In the genomic region with DNA sequence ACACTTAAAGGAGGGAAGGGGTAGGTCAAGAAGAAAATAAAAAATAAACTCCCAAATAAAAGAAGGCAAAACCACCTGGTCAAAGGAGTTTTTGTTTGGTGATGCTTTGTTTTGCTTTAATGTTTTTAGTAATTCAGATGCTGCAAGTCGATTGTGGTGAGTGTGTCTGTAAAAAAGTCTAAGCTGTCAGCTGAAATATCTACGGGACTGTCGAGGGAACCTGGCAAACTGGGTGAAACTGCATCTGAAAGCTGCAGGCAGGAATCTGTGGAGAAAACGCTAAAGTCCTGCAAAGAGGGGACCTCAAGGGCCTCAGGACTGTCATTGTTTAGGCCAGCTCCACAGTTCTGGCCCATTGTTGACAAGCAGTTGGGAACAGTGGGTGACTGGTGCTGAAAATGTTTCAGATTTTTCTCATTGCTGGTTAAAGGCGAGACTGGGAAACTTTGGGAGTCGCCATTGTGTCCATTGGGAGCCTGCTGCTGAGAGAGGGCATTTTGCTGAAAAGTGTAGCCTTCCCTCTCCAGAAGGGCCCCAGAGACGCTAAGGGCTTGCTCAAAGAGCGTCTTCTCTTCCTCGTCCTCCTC, we compare ENCODE assay signal across 2 cellular contexts.
TF ChIP-seq lines count a peak whose summit lies in the region.

No MANE protein-coding gene starts in this region.

TF ChIP-seq in liver, 16 proteins besides CTCF, POLR2A, EP300 and RAD21:
- TF ChIP-seq TAF1 (conservative IDR thresholded peaks at IDR 0.05) (no peak), EGR1 (IDR thresholded peaks at IDR 0.05; ENCODE audit: low read depth in 2 of 2) (no peak), YY1 (IDR thresholded peaks at IDR 0.05) (no peak), GABPA (IDR thresholded peaks at IDR 0.05 in 1 of 2, conservative IDR thresholded peaks at IDR 0.05 in 1 of 2) (no peak), RXRA (IDR thresholded peaks at IDR 0.05) (no peak), FOXA2 (IDR thresholded peaks at IDR 0.05) (no peak), NR2F2 (IDR thresholded peaks at IDR 0.05) (no peak)
- TF ChIP-seq, protein P1, sequence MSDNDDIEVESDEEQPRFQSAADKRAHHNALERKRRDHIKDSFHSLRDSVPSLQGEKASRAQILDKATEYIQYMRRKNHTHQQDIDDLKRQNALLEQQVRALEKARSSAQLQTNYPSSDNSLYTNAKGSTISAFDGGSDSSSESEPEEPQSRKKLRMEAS (IDR thresholded peaks at IDR 0.05), result no peak
- TF ChIP-seq, protein P2, sequence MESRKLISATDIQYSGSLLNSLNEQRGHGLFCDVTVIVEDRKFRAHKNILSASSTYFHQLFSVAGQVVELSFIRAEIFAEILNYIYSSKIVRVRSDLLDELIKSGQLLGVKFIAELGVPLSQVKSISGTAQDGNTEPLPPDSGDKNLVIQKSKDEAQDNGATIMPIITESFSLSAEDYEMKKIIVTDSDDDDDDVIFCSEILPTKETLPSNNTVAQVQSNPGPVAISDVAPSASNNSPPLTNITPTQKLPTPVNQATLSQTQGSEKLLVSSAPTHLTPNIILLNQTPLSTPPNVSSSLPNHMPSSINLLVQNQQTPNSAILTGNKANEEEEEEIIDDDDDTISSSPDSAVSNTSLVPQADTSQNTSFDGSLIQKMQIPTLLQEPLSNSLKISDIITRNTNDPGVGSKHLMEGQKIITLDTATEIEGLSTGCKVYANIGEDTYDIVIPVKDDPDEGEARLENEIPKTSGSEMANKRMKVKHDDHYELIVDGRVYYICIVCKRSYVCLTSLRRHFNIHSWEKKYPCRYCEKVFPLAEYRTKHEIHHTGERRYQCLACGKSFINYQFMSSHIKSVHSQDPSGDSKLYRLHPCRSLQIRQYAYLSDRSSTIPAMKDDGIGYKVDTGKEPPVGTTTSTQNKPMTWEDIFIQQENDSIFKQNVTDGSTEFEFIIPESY (IDR thresholded peaks at IDR 0.05), result no peak

TF ChIP-seq in HepG2, 621 proteins besides CTCF, POLR2A, EP300 and RAD21:
- no peak for TF ChIP-seq ZNF83 (CRISPR knock-in tag; IDR thresholded peaks at IDR 0.05; ENCODE audit: borderline replicate concordance)
- TF ChIP-seq, protein P3, sequence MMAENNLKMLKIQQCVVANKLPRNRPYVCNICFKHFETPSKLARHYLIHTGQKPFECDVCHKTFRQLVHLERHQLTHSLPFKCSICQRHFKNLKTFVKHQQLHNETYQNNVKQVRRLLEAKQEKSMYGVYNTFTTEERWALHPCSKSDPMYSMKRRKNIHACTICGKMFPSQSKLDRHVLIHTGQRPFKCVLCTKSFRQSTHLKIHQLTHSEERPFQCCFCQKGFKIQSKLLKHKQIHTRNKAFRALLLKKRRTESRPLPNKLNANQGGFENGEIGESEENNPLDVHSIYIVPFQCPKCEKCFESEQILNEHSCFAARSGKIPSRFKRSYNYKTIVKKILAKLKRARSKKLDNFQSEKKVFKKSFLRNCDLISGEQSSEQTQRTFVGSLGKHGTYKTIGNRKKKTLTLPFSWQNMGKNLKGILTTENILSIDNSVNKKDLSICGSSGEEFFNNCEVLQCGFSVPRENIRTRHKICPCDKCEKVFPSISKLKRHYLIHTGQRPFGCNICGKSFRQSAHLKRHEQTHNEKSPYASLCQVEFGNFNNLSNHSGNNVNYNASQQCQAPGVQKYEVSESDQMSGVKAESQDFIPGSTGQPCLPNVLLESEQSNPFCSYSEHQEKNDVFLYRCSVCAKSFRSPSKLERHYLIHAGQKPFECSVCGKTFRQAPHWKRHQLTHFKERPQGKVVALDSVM (CRISPR knock-in tag; IDR thresholded peaks at IDR 0.05), result no peak
- no peak for TF ChIP-seq SRSF9 (IDR thresholded peaks at IDR 0.05; ENCODE audit: borderline replicate concordance, insufficient read depth, low read depth, low read length, poor library complexity, severe bottlenecking)
- no peak for TF ChIP-seq ZNF672 (CRISPR knock-in tag; IDR thresholded peaks at IDR 0.05)
- no peak for TF ChIP-seq ZNF274 (CRISPR knock-in tag; IDR thresholded peaks at IDR 0.05)
- TF ChIP-seq, protein P4, sequence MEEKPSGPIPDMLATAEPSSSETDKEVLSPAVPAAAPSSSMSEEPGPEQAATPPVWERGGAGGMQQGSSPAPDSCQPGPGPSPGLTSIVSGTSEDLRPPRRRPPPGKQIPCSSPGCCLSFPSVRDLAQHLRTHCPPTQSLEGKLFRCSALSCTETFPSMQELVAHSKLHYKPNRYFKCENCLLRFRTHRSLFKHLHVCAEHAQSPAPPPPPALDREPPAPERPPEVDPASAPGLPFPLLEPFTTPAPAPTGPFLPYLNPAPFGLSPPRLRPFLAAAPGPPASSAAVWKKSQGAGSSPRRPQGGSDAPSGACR (CRISPR knock-in tag; IDR thresholded peaks at IDR 0.05), result no peak
- TF ChIP-seq ZNF180 (CRISPR knock-in tag; IDR thresholded peaks at IDR 0.05; ENCODE audit: borderline replicate concordance, low read depth), result no peak
- TF ChIP-seq, protein P5, sequence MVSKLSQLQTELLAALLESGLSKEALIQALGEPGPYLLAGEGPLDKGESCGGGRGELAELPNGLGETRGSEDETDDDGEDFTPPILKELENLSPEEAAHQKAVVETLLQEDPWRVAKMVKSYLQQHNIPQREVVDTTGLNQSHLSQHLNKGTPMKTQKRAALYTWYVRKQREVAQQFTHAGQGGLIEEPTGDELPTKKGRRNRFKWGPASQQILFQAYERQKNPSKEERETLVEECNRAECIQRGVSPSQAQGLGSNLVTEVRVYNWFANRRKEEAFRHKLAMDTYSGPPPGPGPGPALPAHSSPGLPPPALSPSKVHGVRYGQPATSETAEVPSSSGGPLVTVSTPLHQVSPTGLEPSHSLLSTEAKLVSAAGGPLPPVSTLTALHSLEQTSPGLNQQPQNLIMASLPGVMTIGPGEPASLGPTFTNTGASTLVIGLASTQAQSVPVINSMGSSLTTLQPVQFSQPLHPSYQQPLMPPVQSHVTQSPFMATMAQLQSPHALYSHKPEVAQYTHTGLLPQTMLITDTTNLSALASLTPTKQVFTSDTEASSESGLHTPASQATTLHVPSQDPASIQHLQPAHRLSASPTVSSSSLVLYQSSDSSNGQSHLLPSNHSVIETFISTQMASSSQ (IDR thresholded peaks at IDR 0.05; ENCODE audit: low read depth), result no peak
- TF ChIP-seq, protein P5 (CRISPR knock-in tag; IDR thresholded peaks at IDR 0.05; ENCODE audit: borderline replicate concordance), result no peak
- TF ChIP-seq NCOA5 (CRISPR knock-in tag; IDR thresholded peaks at IDR 0.05), result no peak
- TF ChIP-seq JUN (CRISPR knock-in tag; IDR thresholded peaks at IDR 0.05), result no peak
- TF ChIP-seq, protein P6, sequence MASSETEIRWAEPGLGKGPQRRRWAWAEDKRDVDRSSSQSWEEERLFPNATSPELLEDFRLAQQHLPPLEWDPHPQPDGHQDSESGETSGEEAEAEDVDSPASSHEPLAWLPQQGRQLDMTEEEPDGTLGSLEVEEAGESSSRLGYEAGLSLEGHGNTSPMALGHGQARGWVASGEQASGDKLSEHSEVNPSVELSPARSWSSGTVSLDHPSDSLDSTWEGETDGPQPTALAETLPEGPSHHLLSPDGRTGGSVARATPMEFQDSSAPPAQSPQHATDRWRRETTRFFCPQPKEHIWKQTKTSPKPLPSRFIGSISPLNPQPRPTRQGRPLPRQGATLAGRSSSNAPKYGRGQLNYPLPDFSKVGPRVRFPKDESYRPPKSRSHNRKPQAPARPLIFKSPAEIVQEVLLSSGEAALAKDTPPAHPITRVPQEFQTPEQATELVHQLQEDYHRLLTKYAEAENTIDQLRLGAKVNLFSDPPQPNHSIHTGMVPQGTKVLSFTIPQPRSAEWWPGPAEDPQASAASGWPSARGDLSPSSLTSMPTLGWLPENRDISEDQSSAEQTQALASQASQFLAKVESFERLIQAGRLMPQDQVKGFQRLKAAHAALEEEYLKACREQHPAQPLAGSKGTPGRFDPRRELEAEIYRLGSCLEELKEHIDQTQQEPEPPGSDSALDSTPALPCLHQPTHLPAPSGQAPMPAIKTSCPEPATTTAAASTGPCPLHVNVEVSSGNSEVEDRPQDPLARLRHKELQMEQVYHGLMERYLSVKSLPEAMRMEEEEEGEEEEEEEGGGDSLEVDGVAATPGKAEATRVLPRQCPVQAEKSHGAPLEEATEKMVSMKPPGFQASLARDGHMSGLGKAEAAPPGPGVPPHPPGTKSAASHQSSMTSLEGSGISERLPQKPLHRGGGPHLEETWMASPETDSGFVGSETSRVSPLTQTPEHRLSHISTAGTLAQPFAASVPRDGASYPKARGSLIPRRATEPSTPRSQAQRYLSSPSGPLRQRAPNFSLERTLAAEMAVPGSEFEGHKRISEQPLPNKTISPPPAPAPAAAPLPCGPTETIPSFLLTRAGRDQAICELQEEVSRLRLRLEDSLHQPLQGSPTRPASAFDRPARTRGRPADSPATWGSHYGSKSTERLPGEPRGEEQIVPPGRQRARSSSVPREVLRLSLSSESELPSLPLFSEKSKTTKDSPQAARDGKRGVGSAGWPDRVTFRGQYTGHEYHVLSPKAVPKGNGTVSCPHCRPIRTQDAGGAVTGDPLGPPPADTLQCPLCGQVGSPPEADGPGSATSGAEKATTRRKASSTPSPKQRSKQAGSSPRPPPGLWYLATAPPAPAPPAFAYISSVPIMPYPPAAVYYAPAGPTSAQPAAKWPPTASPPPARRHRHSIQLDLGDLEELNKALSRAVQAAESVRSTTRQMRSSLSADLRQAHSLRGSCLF (CRISPR knock-in tag; IDR thresholded peaks at IDR 0.05; ENCODE audit: borderline replicate concordance), result no peak
- TF ChIP-seq ZNF30 (CRISPR knock-in tag; IDR thresholded peaks at IDR 0.05), result no peak
- TF ChIP-seq, protein P7, sequence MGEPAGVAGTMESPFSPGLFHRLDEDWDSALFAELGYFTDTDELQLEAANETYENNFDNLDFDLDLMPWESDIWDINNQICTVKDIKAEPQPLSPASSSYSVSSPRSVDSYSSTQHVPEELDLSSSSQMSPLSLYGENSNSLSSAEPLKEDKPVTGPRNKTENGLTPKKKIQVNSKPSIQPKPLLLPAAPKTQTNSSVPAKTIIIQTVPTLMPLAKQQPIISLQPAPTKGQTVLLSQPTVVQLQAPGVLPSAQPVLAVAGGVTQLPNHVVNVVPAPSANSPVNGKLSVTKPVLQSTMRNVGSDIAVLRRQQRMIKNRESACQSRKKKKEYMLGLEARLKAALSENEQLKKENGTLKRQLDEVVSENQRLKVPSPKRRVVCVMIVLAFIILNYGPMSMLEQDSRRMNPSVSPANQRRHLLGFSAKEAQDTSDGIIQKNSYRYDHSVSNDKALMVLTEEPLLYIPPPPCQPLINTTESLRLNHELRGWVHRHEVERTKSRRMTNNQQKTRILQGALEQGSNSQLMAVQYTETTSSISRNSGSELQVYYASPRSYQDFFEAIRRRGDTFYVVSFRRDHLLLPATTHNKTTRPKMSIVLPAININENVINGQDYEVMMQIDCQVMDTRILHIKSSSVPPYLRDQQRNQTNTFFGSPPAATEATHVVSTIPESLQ (CRISPR knock-in tag; conservative IDR thresholded peaks at IDR 0.05), result no peak
- no peak for TF ChIP-seq RBFOX2 (IDR thresholded peaks at IDR 0.05; ENCODE audit: low read depth, low read length)
- TF ChIP-seq STAT5B (CRISPR knock-in tag; IDR thresholded peaks at IDR 0.05), result no peak
